In the genomic region with DNA sequence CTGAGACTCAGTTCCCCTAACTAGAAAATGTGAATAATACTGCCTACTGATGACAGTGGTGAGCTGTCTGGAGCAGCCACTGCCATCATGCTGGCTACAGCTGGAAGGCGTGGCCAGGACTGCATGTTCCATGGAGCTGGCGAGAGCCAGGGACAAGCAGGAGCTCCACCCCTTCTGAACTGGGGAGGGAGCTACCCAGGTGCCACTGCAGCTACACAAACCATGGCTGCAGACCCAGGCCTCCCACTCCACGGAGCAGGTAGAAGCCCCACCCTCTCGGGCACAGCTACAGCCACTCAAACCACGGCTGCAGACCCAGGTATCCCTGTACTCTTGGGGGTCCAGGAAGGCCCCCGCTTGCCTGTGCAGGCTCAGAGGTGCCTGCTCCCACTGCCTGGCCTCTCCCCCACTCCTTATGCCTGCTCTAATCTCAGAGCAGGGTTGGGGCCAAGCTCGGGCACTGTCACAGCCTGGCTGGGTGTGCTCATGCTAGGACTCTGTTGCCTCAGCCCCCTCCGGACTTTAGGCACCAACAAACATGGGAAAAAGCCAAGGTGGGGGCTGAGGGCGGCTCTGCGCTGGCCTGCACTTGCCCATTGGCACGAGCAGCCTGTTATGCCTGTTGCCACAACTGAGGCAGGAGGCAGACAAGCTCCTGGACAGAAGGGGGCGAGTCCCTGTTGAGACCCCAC, we compare ENCODE assay signal across 19 cellular contexts. TPM values are rescaled to one million over a fixed set of nuclear protein-coding genes. Genes with fewer than 3 reads are reported as not detected.
A peak's percentile ranks its signal among the peaks of the same experiment; 100 is the strongest.
DNase-seq lines count a peak whose midpoint lies in the region; ATAC-seq, FAIRE-seq and TF ChIP-seq lines count a peak whose summit lies in the region.
"Had no signal": no experiment of that assay in that cellular context is flagged by ENCODE, and none has a peak within 500 bp of the region (broad histone marks: within the 10 kb centered on the region; RNA-seq: fewer than 3 reads in every experiment).

No MANE protein-coding gene starts in this region.

- peaks cover 3% of the 10 kb centered on the region for H3K9me3 Mint-ChIP-seq in stimulated activated memory B cell treated with anti-CD40 and anti-IgM and Interleukin-4, amounts not matched to agents 10 μg/mL and 1 μg/mL and 100 μg/mL, for 72 hours
- H3K9me3 Mint-ChIP-seq: activated CD4-positive, alpha-beta T cell treated with anti-CD3 and anti-CD28 coated beads, Interleukin-2, amount 10 ng/mL, durations not matched to agents 7 days and 5 days had no signal

- TF ChIP-seq POLR2A in HepG2 (IDR thresholded peaks at IDR 0.05; ENCODE audit: insufficient read depth in 1 of 2, low read depth in 2 of 2, low read length in 2 of 2) = no peak
- TF ChIP-seq POLR2A in H54 (IDR thresholded peaks at IDR 0.05; ENCODE audit: low read depth, low read length) = no peak

- DNase-seq in NCI-H69 (lab: John Stamatoyannopoulos, UW) (peak; percentile 52), dorsolateral prefrontal cortex (peak in 9 of 10 donors; percentile 63 to 85 (median 80)), HepG2 (ENCODE audit: low spot score) (no peak), GM10248 (ENCODE audit: extremely low spot score) (no peak), NCI-H2227 (lab: John Stamatoyannopoulos, UW; ENCODE audit: unreplicated experiment) (no peak), H54 (ENCODE audit: insufficient read length, low spot score) (no peak)
- DNase-seq: activated CD4-positive, alpha-beta T cell treated with anti-CD3 and anti-CD28 coated beads, Interleukin-2, amount 10 ng/mL, durations not matched to agents 7 days and 5 days; activated naive CD4-positive, alpha-beta T cell treated with anti-CD3 and anti-CD28 coated beads, Interleukin-2, amount 50 U/mL, for 16 hours; mesendoderm; NCI-H226; SJCRH30; stimulated activated CD4-positive, alpha-beta T cell treated with anti-CD3 and anti-CD28 coated beads, Interleukin-4, amount 100 ng/mL, for 4 hours; T1000 had no signal

- POLR2A ChIA-PET in HepG2 (lab: Yijun Ruan, JAX) (interaction anchor here (2.3 kb wide), 2 partner anchors 12 to 136 kb away, joined by 6 to 12 read pairs; partner anchors contain the start of gene PCF11), GM10248 (lab: Yijun Ruan, JAX) (interaction anchor here (0.6 kb wide), 1 partner anchor 170 kb away, joined by 4 read pairs; no protein-coding TSS in a partner anchor)

- H3K27me3 ChIP-seq in dorsolateral prefrontal cortex (no peaks in the 10 kb centered on the region), HepG2 (ENCODE audit: control insufficient read depth in 1 of 2, insufficient read depth in 2 of 2, low read length in 2 of 2) (no peaks in the 10 kb centered on the region)
- H3K27me3 ChIP-seq: SJCRH30, vagina had no signal

- intact Hi-C loops in dorsolateral prefrontal cortex (cut with DNase I) (loop anchor here in 1 of 2 donors (5.0 kb wide), 1 partner anchor 52 kb away; the partner anchor contains the start of gene RAB30), HepG2 (cut with micrococcal nuclease; ENCODE audit: unreplicated experiment) (no loop called here)

- no peak overlapping the region for H3K9ac ChIP-seq in HepG2 (ENCODE audit: insufficient read depth, low read depth, low read length)

- peaks cover 69% of the 10 kb centered on the region for H3K4me1 Mint-ChIP-seq in stimulated activated memory B cell treated with anti-CD40 and anti-IgM and Interleukin-4, amounts not matched to agents 10 μg/mL and 1 μg/mL and 100 μg/mL, for 72 hours

- no peak overlapping the region for H3K4me3 Mint-ChIP-seq in stimulated activated memory B cell treated with anti-CD40 and anti-IgM and Interleukin-4, amounts not matched to agents 10 μg/mL and 1 μg/mL and 100 μg/mL, for 72 hours
- H3K4me3 Mint-ChIP-seq: activated CD4-positive, alpha-beta T cell treated with anti-CD3 and anti-CD28 coated beads, Interleukin-2, amount 10 ng/mL, durations not matched to agents 7 days and 5 days; neural crest cell had no signal

- no peak overlapping the region for H2AFZ ChIP-seq in HepG2 (ENCODE audit: low read length)

- in situ Hi-C loops in HepG2 (cut with HindIII; ENCODE audit: extremely low pct_ligation_motif_present, low pct_unique_long_range_greater_than_20kb) = no loop called here

- H3K27ac Mint-ChIP-seq in stimulated activated memory B cell treated with anti-CD40 and anti-IgM and Interleukin-4, amounts not matched to agents 10 μg/mL and 1 μg/mL and 100 μg/mL, for 72 hours = peak overlapping the region; percentile 7
- H3K27ac Mint-ChIP-seq: activated CD4-positive, alpha-beta T cell treated with anti-CD3 and anti-CD28 coated beads, Interleukin-2, amount 10 ng/mL, durations not matched to agents 7 days and 5 days had no signal

- no peaks in the 10 kb centered on the region for H3K9me3 ChIP-seq in HepG2 (ENCODE audit: low read length)
- H3K9me3 ChIP-seq: SJCRH30, vagina had no signal

- no peaks in the 10 kb centered on the region for H3K36me3 ChIP-seq in HepG2 (replicated peaks in 1 of 2; ENCODE audit: control insufficient read depth in 1 of 2, insufficient read depth in 2 of 2, low read length in 2 of 2)
- H3K36me3 ChIP-seq: SJCRH30, vagina had no signal

- H3K4me3 ChIP-seq in dorsolateral prefrontal cortex (peak overlapping the region in 5 of 59 donors; percentile 2 to 31 (median 26)), HepG2 (replicated peaks in 1 of 3; ENCODE audit: insufficient read depth in 1 of 3, low read depth in 2 of 3, low read length in 3 of 3) (no peak overlapping the region)
- H3K4me3 ChIP-seq: SJCRH30, vagina had no signal

- no peak for FAIRE-seq in HepG2 (lab: Jason Lieb, UNC)
- no peak for FAIRE-seq in H54 (lab: Jason Lieb, UNC)
- FAIRE-seq: G401.6, GM12892 had no signal

- ATAC-seq in HepG2 (peak; percentile 48; the same call in 2 of the 3 replicates), HG02678 (IDR thresholded peaks at IDR 0.05; ENCODE audit: unreplicated experiment) (no peak)
- ATAC-seq in stimulated activated memory B cell treated with anti-CD40 and anti-IgM and Interleukin-4, amounts not matched to agents 10 μg/mL and 1 μg/mL and 100 μg/mL, for 72 hours = no peak

- TF ChIP-seq CTCF in dorsolateral prefrontal cortex (IDR thresholded peaks at IDR 0.05 in 54 of 56, conservative IDR thresholded peaks at IDR 0.05 in 2 of 56; ENCODE audit: low read depth in 1 of 56, partially characterized antibody in 56 of 56) (peak in 2 of 56 donors; percentile 8 to 37), HepG2 (CRISPR knock-in tag; IDR thresholded peaks at IDR 0.05) (no peak), GM10248 (IDR thresholded peaks at IDR 0.05; ENCODE audit: control extremely low read depth, extremely low read depth, low read depth, missing control alignments) (no peak)

- H3K27ac ChIP-seq in dorsolateral prefrontal cortex (peak overlapping the region; percentile 13 to 98 (median 86)), HepG2 (ENCODE audit: extremely low read length, insufficient read depth, low read length) (no peak overlapping the region)
- H3K27ac ChIP-seq: SJCRH30, vagina had no signal

- H3K4me2 ChIP-seq in HepG2 (ENCODE audit: low read depth, low read length) = no peak overlapping the region

- H3K27me3 Mint-ChIP-seq in stimulated activated memory B cell treated with anti-CD40 and anti-IgM and Interleukin-4, amounts not matched to agents 10 μg/mL and 1 μg/mL and 100 μg/mL, for 72 hours = no peaks in the 10 kb centered on the region
- H3K27me3 Mint-ChIP-seq: activated CD4-positive, alpha-beta T cell treated with anti-CD3 and anti-CD28 coated beads, Interleukin-2, amount 10 ng/mL, durations not matched to agents 7 days and 5 days had no signal

- TF ChIP-seq RAD21 in HepG2 (CRISPR knock-in tag; IDR thresholded peaks at IDR 0.05) = no peak

- H4K20me1 ChIP-seq in HepG2 (ENCODE audit: insufficient read depth, low read length) = no peaks in the 10 kb centered on the region

- TF ChIP-seq EP300 in HepG2 (IDR thresholded peaks at IDR 0.05; ENCODE audit: low read depth in 2 of 2, low read length in 2 of 2) (no peak), HepG2 (CRISPR knock-in tag; IDR thresholded peaks at IDR 0.05; ENCODE audit: borderline replicate concordance) (no peak)

- H3K4me1 ChIP-seq in HepG2 (ENCODE audit: insufficient read depth, low read length) = peaks cover 39% of the 10 kb centered on the region
- H3K4me1 ChIP-seq: SJCRH30 had no signal

- H3K36me3 Mint-ChIP-seq in stimulated activated memory B cell treated with anti-CD40 and anti-IgM and Interleukin-4, amounts not matched to agents 10 μg/mL and 1 μg/mL and 100 μg/mL, for 72 hours = peaks cover 42% of the 10 kb centered on the region

- CTCF ChIA-PET in HepG2 (lab: Yijun Ruan, JAX; ENCODE audit: low intra/inter-chr PET ratio, low total read pairs) (no interaction called here), GM10248 (lab: Yijun Ruan, JAX) (interaction anchor here (1.0 to 1.1 kb wide), 2 partner anchors 15 to 69 kb away, joined by 3 read pairs; no protein-coding TSS in a partner anchor)

- no TSS peak for BruUV-seq in HepG2 (replicated peaks; lab: Mats Ljungman, UMichigan)

- peaks cover 5% of the 10 kb centered on the region for H3K79me2 ChIP-seq in HepG2 (ENCODE audit: insufficient read depth, low read length)

- 80% methylated on average over 2 of the region's 12 CpGs for WGBS in HepG2 (ENCODE audit: low lambda C conversion rate)

TF ChIP-seq in HepG2, 621 proteins besides CTCF, POLR2A, EP300 and RAD21 (continues in another document):
- TF ChIP-seq KDM4B (CRISPR knock-in tag; IDR thresholded peaks at IDR 0.05) = no peak

RNA-seq across cellular contexts. Expression of gene RAB30, which starts 51.7 kb away (rescaled TPM):
- total RNA-seq in dorsolateral prefrontal cortex = 100 to 1,000 TPM in 7 of 120 experiments, 10 to 100 TPM in 113; 47.5 to 117 (median 77.0) TPM
- total RNA-seq in HepG2 (2016; rRNA removed; fragmentation: Illumina TruSeq; extraction: Trizol) = 5.0 and 8.8 TPM in 2 replicates
- 0.61 and 1.5 TPM in 2 replicates for total RNA-seq in HepG2 (2016; cell fraction: cytosol; rRNA removed; fragmentation: Illumina TruSeq; extraction: Trizol; ENCODE audit: low read depth)
- 4.7 and 8.4 TPM in 2 replicates for total RNA-seq in HepG2 (2016; cell fraction: insoluble cytoplasmic fraction; rRNA removed; fragmentation: Illumina TruSeq; extraction: Trizol)
- total RNA-seq in HepG2 (2016; cell fraction: membrane; rRNA removed; fragmentation: Illumina TruSeq; extraction: Trizol) = 2.3 TPM in 2 replicates
- total RNA-seq in HepG2 (2016; cell fraction: nucleus; rRNA removed; fragmentation: Illumina TruSeq; extraction: Trizol) = 3.8 and 6.3 TPM in 2 replicates
- polyA plus RNA-seq in HepG2 (2011; rRNA removed) = 3.7 and 4.2 TPM in 2 replicates
- 1.4 and 2.8 TPM in 2 replicates for polyA plus RNA-seq in HepG2 (2011; cell fraction: cytosol; rRNA removed)
- 2.7 and 4.6 TPM in 2 replicates for polyA plus RNA-seq in HepG2 (2011; cell fraction: nucleus; rRNA removed)
- polyA plus RNA-seq in HepG2 (2012) = 8.2 and 8.5 TPM in 2 replicates
- polyA plus RNA-seq in HepG2 (2016; cell fraction: cytosol; fragmentation: Illumina TruSeq; extraction: Trizol; ENCODE audit: low read depth) = 0.09 and 0.22 TPM in 2 replicates
- 5.3 and 6.2 TPM in 2 replicates for polyA plus RNA-seq in HepG2 (2016; cell fraction: insoluble cytoplasmic fraction; fragmentation: Illumina TruSeq; extraction: Trizol; ENCODE audit: low read depth)
- 0.58 and 0.83 TPM in 2 replicates for polyA plus RNA-seq in HepG2 (2016; cell fraction: membrane; fragmentation: Illumina TruSeq; extraction: Trizol; ENCODE audit: low read depth)
- polyA plus RNA-seq in HepG2 (2016; cell fraction: nucleus; fragmentation: Illumina TruSeq; extraction: Trizol; ENCODE audit: insufficient read depth, low read depth) = 5.7 and 8.0 TPM in 2 replicates
- 4.4 and 23.5 TPM in 2 replicates for polyA minus RNA-seq in HepG2 (2011; rRNA and poly(A)+ RNA removed; ENCODE audit: low replicate concordance)
- polyA minus RNA-seq in HepG2 (2011; cell fraction: cytosol; rRNA and poly(A)+ RNA removed) = 3.5 and 3.6 TPM in 2 replicates
- 18.4 and 19.1 TPM in 2 replicates for polyA minus RNA-seq in HepG2 (2011; cell fraction: nucleus; rRNA and poly(A)+ RNA removed)

Comparison
In these comparisons a context has a peak if more than half of its experiments do, and no peak if none do; other contexts are left out.
1. DNase-seq: peak in NCI-H69 (single experiment) and dorsolateral prefrontal cortex (9 of 10); none in HepG2 (single experiment), GM10248 (single experiment), NCI-H2227 (single experiment) and H54 (single experiment).
2. RNA of gene RAB30, which starts 51.7 kb away (total RNA-seq): 47.5 to 117 TPM in dorsolateral prefrontal cortex; 0.61 to 8.8 TPM in HepG2; every median in the first group is over 4 times any median in the second.